Comparison of ENCODE assay signal across 18 cellular contexts in the genomic region with DNA sequence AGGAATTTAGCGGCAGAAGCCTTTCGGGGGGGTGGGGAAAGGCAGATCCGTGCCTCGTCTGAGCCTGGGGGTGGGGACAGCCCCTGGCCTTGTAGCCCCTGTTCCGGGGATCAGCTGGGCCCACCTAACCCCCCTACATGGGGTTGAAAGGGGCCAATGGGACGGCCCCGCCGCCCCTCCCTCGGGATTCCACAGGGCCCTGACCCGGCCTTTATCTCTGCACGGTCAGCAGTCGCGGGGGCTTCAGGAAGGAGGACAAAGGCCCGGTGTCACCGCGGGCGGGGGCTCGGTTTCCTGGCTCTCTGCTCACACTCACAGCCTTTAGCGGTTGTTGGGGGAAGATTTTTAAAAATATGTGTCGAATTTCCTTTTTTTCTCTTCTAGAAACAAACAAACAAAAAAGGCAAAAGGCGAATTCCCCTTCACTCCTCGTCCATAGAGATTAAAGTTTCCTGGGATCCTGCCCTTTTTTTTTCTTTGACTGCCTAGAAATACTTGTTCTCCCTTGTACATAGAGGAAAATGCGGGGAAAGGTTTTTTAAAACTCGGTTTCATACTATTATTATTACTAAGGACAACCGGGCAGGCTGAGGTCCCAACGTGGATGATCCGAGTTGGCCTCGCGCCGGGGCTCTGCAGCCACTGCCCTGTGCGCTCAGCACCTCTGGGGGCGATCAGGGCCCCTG. TPM values are rescaled to one million over a fixed set of nuclear protein-coding genes. Genes with fewer than 3 reads are reported as not detected.
DNase-seq lines count a peak whose midpoint lies in the region; ATAC-seq and TF ChIP-seq lines count a peak whose summit lies in the region.
"Had no signal": no experiment of that assay in that cellular context is flagged by ENCODE, and none has a peak within 500 bp of the region (broad histone marks: within the 10 kb centered on the region; RNA-seq: fewer than 3 reads in every experiment).

No MANE protein-coding gene starts in this region.

- peaks cover 46% of the 10 kb centered on the region for H3K27me3 Mint-ChIP-seq in activated naive CD8-positive, alpha-beta T cell
- peaks cover 98% of the 10 kb centered on the region for H3K27me3 Mint-ChIP-seq in activated naive CD8-positive, alpha-beta T cell treated with anti-CD3 and anti-CD28 coated beads for 36 hours
- H3K27me3 Mint-ChIP-seq in central memory CD8-positive, alpha-beta T cell, result peaks cover 100% of the 10 kb centered on the region

- no peak overlapping the region for H2BK15ac ChIP-seq in mesendoderm (replicated peaks; ENCODE audit: low read depth)

- H2BK5ac ChIP-seq in mesendoderm (ENCODE audit: low read length), result no peak overlapping the region

- H3K36me3 ChIP-seq in mesendoderm (ENCODE audit: control insufficient read depth, insufficient read depth, low read length), result no peaks in the 10 kb centered on the region
- no peaks in the 10 kb centered on the region for H3K36me3 ChIP-seq in thoracic aorta
- H3K36me3 ChIP-seq in Karpas-422 (ENCODE audit: insufficient read depth, low read length), result no peaks in the 10 kb centered on the region
- H3K36me3 ChIP-seq: breast epithelium had no signal

- WGBS in mesendoderm (ENCODE audit: extremely low coverage, insufficient coverage, low lambda C conversion rate), result no CpG with 5 or more reads among the region's 32 CpGs

- H3K4me3 Mint-ChIP-seq in activated naive CD8-positive, alpha-beta T cell, result peak overlapping the region; percentile 75
- H3K4me3 Mint-ChIP-seq in activated naive CD8-positive, alpha-beta T cell treated with anti-CD3 and anti-CD28 coated beads for 36 hours, result no peak overlapping the region
- peak overlapping the region; percentile 40 for H3K4me3 Mint-ChIP-seq in central memory CD8-positive, alpha-beta T cell

- DNase-seq in activated naive CD8-positive, alpha-beta T cell treated with anti-CD3 and anti-CD28 coated beads for 36 hours, result no peak
- DNase-seq in central memory CD8-positive, alpha-beta T cell (ENCODE audit: low spot score in 2 of 2), result no peak
- DNase-seq in mesendoderm (peak; percentile 27), thoracic aorta (ENCODE audit: low spot score) (no peak), NCI-H2227 treated with DMSO at 0.1 percent for 48 hours (lab: John Stamatoyannopoulos, UW) (no peak), Karpas-422 (no peak)
- DNase-seq: activated naive CD4-positive, alpha-beta T cell treated with anti-CD3 and anti-CD28 coated beads, Interleukin-2, amount 50 U/mL, for 16 hours; foreskin melanocyte; NCI-H187 treated with DMSO at 0.1 percent for 48 hours; NCI-H526 treated with DMSO at 0.1 percent for 48 hours; stimulated activated CD4-positive, alpha-beta T cell treated with anti-CD3 and anti-CD28 coated beads, Interleukin-12 subunit alpha, Interleukin-12 subunit beta, amount 100 ng/mL, for 4 hours; SW 1271 had no signal

- H3K9me3 ChIP-seq in thoracic aorta (no peaks in the 10 kb centered on the region), Karpas-422 (ENCODE audit: low read length) (no peaks in the 10 kb centered on the region)
- H3K9me3 ChIP-seq: A549, breast epithelium had no signal

- H3K4me1 Mint-ChIP-seq in activated naive CD8-positive, alpha-beta T cell (ENCODE audit: low read depth), result peaks cover 34% of the 10 kb centered on the region
- H3K4me1 Mint-ChIP-seq in activated naive CD8-positive, alpha-beta T cell treated with anti-CD3 and anti-CD28 coated beads for 36 hours, result peaks cover 33% of the 10 kb centered on the region
- peaks cover 23% of the 10 kb centered on the region for H3K4me1 Mint-ChIP-seq in central memory CD8-positive, alpha-beta T cell

- no peak overlapping the region for H3K18ac ChIP-seq in mesendoderm (ENCODE audit: low read length)

- H3K79me1 ChIP-seq in mesendoderm (ENCODE audit: low read length), result no peaks in the 10 kb centered on the region

- no peak overlapping the region for H4K8ac ChIP-seq in mesendoderm (ENCODE audit: low read depth, low read length)

- H4K5ac ChIP-seq in mesendoderm (ENCODE audit: low read length), result no peak overlapping the region

- H3K4me2 ChIP-seq in mesendoderm (ENCODE audit: low read length) (peak overlapping the region; percentile 48), Karpas-422 (ENCODE audit: low read depth, low read length, poor library complexity, severe bottlenecking) (no peak overlapping the region)
- H3K4me2 ChIP-seq: A549 had no signal

- H2AK5ac ChIP-seq in mesendoderm (ENCODE audit: low read length), result no peak overlapping the region

- no peaks in the 10 kb centered on the region for H3K9me2 ChIP-seq in Karpas-422 (replicated peaks; ENCODE audit: insufficient read depth, low read length)

- H3K27ac ChIP-seq in mesendoderm (ENCODE audit: low read depth, low read length) (no peak overlapping the region), thoracic aorta (no peak overlapping the region), Karpas-422 (ENCODE audit: low read length) (no peak overlapping the region)
- H3K27ac ChIP-seq: A549, breast epithelium had no signal

- H2AFZ ChIP-seq in Karpas-422 (ENCODE audit: low read length), result no peak overlapping the region

- H3K4me3 ChIP-seq in mesendoderm (ENCODE audit: low read length) (no peak overlapping the region), thoracic aorta (peak overlapping the region; percentile 32), Karpas-422 (ENCODE audit: low read length) (no peak overlapping the region)
- H3K4me3 ChIP-seq: A549 had no signal

- TF ChIP-seq CTCF in thoracic aorta (IDR thresholded peaks at IDR 0.05), result no peak

- H3K27me3 ChIP-seq in mesendoderm (ENCODE audit: insufficient read depth, low read length, poor library complexity) (peaks cover 62% of the 10 kb centered on the region), thoracic aorta (replicated peaks; ENCODE audit: insufficient read depth) (peaks cover 61% of the 10 kb centered on the region), Karpas-422 (ENCODE audit: low read length) (no peaks in the 10 kb centered on the region)

- no peaks in the 10 kb centered on the region for H3K9me3 Mint-ChIP-seq in activated naive CD8-positive, alpha-beta T cell (ENCODE audit: low read depth)
- no peaks in the 10 kb centered on the region for H3K9me3 Mint-ChIP-seq in activated naive CD8-positive, alpha-beta T cell treated with anti-CD3 and anti-CD28 coated beads for 36 hours
- H3K9me3 Mint-ChIP-seq in central memory CD8-positive, alpha-beta T cell, result no peaks in the 10 kb centered on the region

- no peak overlapping the region for H2BK120ac ChIP-seq in mesendoderm (ENCODE audit: low read depth, low read length)

- H4K20me1 ChIP-seq in Karpas-422 (ENCODE audit: insufficient read depth, low read depth, low read length), result no peaks in the 10 kb centered on the region

- peak overlapping the region; percentile 56 for H3K56ac ChIP-seq in mesendoderm (ENCODE audit: low read length)

- no peak overlapping the region for H3K23ac ChIP-seq in mesendoderm (ENCODE audit: low read length)

- H3K36me3 Mint-ChIP-seq in activated naive CD8-positive, alpha-beta T cell, result no peaks in the 10 kb centered on the region
- no peaks in the 10 kb centered on the region for H3K36me3 Mint-ChIP-seq in activated naive CD8-positive, alpha-beta T cell treated with anti-CD3 and anti-CD28 coated beads for 36 hours
- no peaks in the 10 kb centered on the region for H3K36me3 Mint-ChIP-seq in central memory CD8-positive, alpha-beta T cell (ENCODE audit: insufficient read depth)

- no peak overlapping the region for H3K4ac ChIP-seq in mesendoderm (ENCODE audit: low read depth, low read length)

- H3K9ac ChIP-seq in mesendoderm (ENCODE audit: low read length), result peak overlapping the region; percentile 42
- H3K9ac ChIP-seq in Karpas-422 (ENCODE audit: low read length), result no peak overlapping the region

- ATAC-seq in central memory CD8-positive, alpha-beta T cell (replicated peaks; ENCODE audit: extremely low read depth, poor library complexity, severe bottlenecking), result no peak
- ATAC-seq in thoracic aorta (ENCODE audit: insufficient number of reproducible peaks, low FRiP score, low read depth), result no peak
- no peak for ATAC-seq in GM21825 (IDR thresholded peaks at IDR 0.05; ENCODE audit: unreplicated experiment)
- ATAC-seq: A549, Panc1 had no signal

- no peak overlapping the region for H3K27ac Mint-ChIP-seq in activated naive CD8-positive, alpha-beta T cell
- H3K27ac Mint-ChIP-seq in activated naive CD8-positive, alpha-beta T cell treated with anti-CD3 and anti-CD28 coated beads for 36 hours, result no peak overlapping the region
- H3K27ac Mint-ChIP-seq in central memory CD8-positive, alpha-beta T cell (ENCODE audit: low read depth), result no peak overlapping the region

- H3K79me2 ChIP-seq in mesendoderm (ENCODE audit: control insufficient read depth, insufficient read depth, low read length) (no peaks in the 10 kb centered on the region), Karpas-422 (ENCODE audit: low read length) (no peaks in the 10 kb centered on the region)

- H3K4me1 ChIP-seq in mesendoderm (ENCODE audit: control insufficient read depth, low read depth, low read length) (peaks cover 3% of the 10 kb centered on the region), thoracic aorta (ENCODE audit: control insufficient read depth in 1 of 2, low read depth in 2 of 2) (peaks cover 28 to 42% of the 10 kb centered on the region in 2 donors), Karpas-422 (ENCODE audit: low read length) (no peaks in the 10 kb centered on the region)
- H3K4me1 ChIP-seq: A549 had no signal

RNA-seq across cellular contexts. Expression of a gene that starts 7.9 kb away (rescaled TPM):
- not detected for total RNA-seq in activated naive CD8-positive, alpha-beta T cell treated with anti-CD3 and anti-CD28 coated beads for 36 hours
- polyA plus RNA-seq in mesendoderm (2013, experiment 1 of 2), result 0.65 TPM
- 0.60 TPM for polyA plus RNA-seq in mesendoderm (2013, experiment 2 of 2)
- not detected for total RNA-seq in thoracic aorta
- total RNA-seq in Karpas-422 (2014; rRNA removed; shearing (Covaris generic); ENCODE audit: low replicate concordance), result not detected in 2 replicates
- total RNA-seq: mesenteric fat pad had no signal

RNA-seq across cellular contexts. Expression of a gene that starts 8.0 kb away (rescaled TPM):
- not detected for total RNA-seq in activated naive CD8-positive, alpha-beta T cell treated with anti-CD3 and anti-CD28 coated beads for 36 hours
- polyA plus RNA-seq in mesendoderm (2013, experiment 1 of 2), result 0.74 TPM
- 0.88 TPM for polyA plus RNA-seq in mesendoderm (2013, experiment 2 of 2)
- total RNA-seq in thoracic aorta, result not detected
- not detected in 2 replicates for total RNA-seq in Karpas-422 (2014; rRNA removed; shearing (Covaris generic); ENCODE audit: low replicate concordance)
- total RNA-seq: mesenteric fat pad had no signal
